ENCODE assay signal across 10 cellular contexts in the genomic region with DNA sequence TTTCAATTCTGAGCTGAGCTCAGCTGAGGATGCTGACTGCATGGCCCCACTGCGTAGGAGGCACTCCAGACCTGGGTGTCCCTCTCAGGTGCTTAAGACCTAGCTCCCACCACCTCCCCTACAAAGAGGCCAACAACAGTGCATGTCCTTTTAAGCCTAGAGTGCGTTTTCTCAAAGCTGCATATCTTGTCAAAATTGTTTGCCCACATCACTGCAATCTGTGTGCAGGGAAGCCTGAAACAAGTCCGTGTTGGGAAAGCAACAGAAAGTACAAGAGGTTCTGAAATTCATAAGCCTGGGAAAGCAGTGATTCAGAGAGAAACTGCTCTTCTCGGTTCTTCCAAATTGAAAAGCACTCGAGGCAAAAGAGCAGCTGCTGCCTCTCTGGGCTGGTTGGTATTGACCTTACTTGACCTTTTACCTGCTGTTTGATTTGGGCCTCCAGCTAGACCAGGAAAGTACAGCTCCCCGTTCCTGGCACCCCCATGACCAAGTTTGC.
DNase-seq lines count a peak whose midpoint lies in the region; ATAC-seq and TF ChIP-seq lines count a peak whose summit lies in the region.
"Had no signal": no experiment of that assay in that cellular context is flagged by ENCODE, and none has a peak within 500 bp of the region (broad histone marks: within the 10 kb centered on the region; RNA-seq: fewer than 3 reads in every experiment).

No MANE protein-coding gene starts in this region.

- no peak overlapping the region for H3K4me2 ChIP-seq in osteoblast (ENCODE audit: insufficient read depth, low read length)

- H3K27ac ChIP-seq in osteoblast (ENCODE audit: low read depth, low read length), result no peak overlapping the region
- no peak overlapping the region for H3K27ac ChIP-seq in caudate nucleus (ENCODE audit: low read depth, low read length)

- TF ChIP-seq CTCF in osteoblast (IDR thresholded peaks at IDR 0.05; ENCODE audit: extremely low read depth, low read depth, low read length), result no peak

- in situ Hi-C loops in KBM-7 (cut with MboI; ENCODE audit: low pct_unique_long_range_greater_than_20kb, low sequenced_read_pairs), result no loop called here

- H4K20me1 ChIP-seq in osteoblast (ENCODE audit: insufficient read depth, low read length), result no peaks in the 10 kb centered on the region

- H3K4me3 Mint-ChIP-seq in immature natural killer cell, result no peak overlapping the region

- H3K79me2 ChIP-seq in osteoblast (ENCODE audit: insufficient read depth, low read length), result no peaks in the 10 kb centered on the region

- peaks cover 0 to 2% (median 0%) of the 10 kb centered on the region in 3 donors for H3K27me3 Mint-ChIP-seq in immature natural killer cell (ENCODE audit: low read depth in 3 of 3)

- H3K4me1 Mint-ChIP-seq in immature natural killer cell, result no peaks in the 10 kb centered on the region

- no peak overlapping the region for H2AFZ ChIP-seq in osteoblast (ENCODE audit: low read length)

- no peaks in the 10 kb centered on the region for H3K27me3 ChIP-seq in osteoblast (ENCODE audit: insufficient read depth, low read length)
- H3K27me3 ChIP-seq: MG63 had no signal

- no peaks in the 10 kb centered on the region for H3K9me3 ChIP-seq in osteoblast (ENCODE audit: low read depth, low read length)
- H3K9me3 ChIP-seq: HAP-1 had no signal

- no peaks in the 10 kb centered on the region for H3K4me1 ChIP-seq in osteoblast (ENCODE audit: insufficient read depth, low read length)
- H3K4me1 ChIP-seq: HAP-1 had no signal

- no peaks in the 10 kb centered on the region for H3K36me3 Mint-ChIP-seq in immature natural killer cell

- no peaks in the 10 kb centered on the region for H3K36me3 ChIP-seq in osteoblast (ENCODE audit: insufficient read depth, low read length)
- H3K36me3 ChIP-seq: HAP-1, MG63 had no signal

- H3K27ac Mint-ChIP-seq in immature natural killer cell, result no peak overlapping the region

- H3K9me3 Mint-ChIP-seq in immature natural killer cell, result peaks cover 0 to 13% (median 5%) of the 10 kb centered on the region in 6 donors

- no peak overlapping the region for H3K4me3 ChIP-seq in osteoblast (ENCODE audit: insufficient read depth, low read length)
- H3K4me3 ChIP-seq: HAP-1, MG63 had no signal

- DNase-seq in myocyte (ENCODE audit: low read depth) (peak; percentile 41), KBM-7 (no peak), immature natural killer cell (no peak), osteoblast (ENCODE audit: insufficient read length, low spot score, missing footprints) (no peak), caudate nucleus (lab: John Stamatoyannopoulos, UW) (no peak)
- DNase-seq: MG63 had no signal

- ATAC-seq in GM18858 (IDR thresholded peaks at IDR 0.05; ENCODE audit: unreplicated experiment), result peak; percentile 65
- peak; percentile 88 for ATAC-seq in GM21526 (IDR thresholded peaks at IDR 0.05; ENCODE audit: low FRiP score, unreplicated experiment)
- peak; percentile 58 for ATAC-seq in HG03469 (IDR thresholded peaks at IDR 0.05; ENCODE audit: unreplicated experiment)
